ENCODE assay signal across 9 cellular contexts in the genomic region with DNA sequence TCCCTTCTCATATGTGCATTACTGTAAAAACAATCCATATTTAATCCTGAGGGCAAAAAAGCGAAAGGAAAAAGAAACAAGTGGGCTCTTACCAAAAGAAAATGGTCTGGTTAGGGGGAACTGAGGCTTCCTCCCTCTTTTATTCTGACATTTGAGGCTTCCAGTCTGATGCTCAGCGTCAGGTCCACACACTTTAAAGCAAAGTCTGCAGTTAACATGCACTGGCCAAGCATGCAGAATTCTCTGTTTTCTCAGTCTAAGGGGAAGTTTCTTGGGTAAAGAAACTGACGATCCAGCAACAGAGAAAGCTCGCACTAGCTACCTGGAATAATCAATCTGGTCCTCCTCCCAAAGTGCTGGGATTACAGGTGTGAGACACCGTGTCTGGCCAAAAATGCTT. TPM values are rescaled to one million over a fixed set of nuclear protein-coding genes. Genes with fewer than 3 reads are reported as not detected.
DNase-seq lines count a peak whose midpoint lies in the region; TF ChIP-seq lines count a peak whose summit lies in the region.
"Had no signal": no experiment of that assay in that cellular context is flagged by ENCODE, and none has a peak within 500 bp of the region (broad histone marks: within the 10 kb centered on the region; RNA-seq: fewer than 3 reads in every experiment).

No MANE protein-coding gene starts in this region.

- H3K4me3 ChIP-seq in foreskin fibroblast (ENCODE audit: low read depth in 1 of 2, low read length in 2 of 2) (peak overlapping the region; percentile 37 to 40), breast epithelium (no peak overlapping the region)
- H3K4me3 ChIP-seq: prostate gland had no signal

- H3K36me3 ChIP-seq in breast epithelium = no peaks in the 10 kb centered on the region
- H3K36me3 ChIP-seq: prostate gland had no signal

- no peak for TF ChIP-seq POLR2A in breast epithelium (IDR thresholded peaks at IDR 0.05)

- no peak for DNase-seq in activated T-cell treated with anti-CD3 and anti-CD28 coated beads, Interleukin-2, amount 50 U/mL, for 24 hours
- no peak for DNase-seq in activated T-cell treated with anti-CD3 and anti-CD28 coated beads, Interleukin-2, amount 50 U/mL, for 1 hour
- DNase-seq in NCI-H69 (lab: John Stamatoyannopoulos, UW) (peak; percentile 48), foreskin fibroblast (no peak), substantia nigra (lab: John Stamatoyannopoulos, UW) (no peak), AG08396 (ENCODE audit: low spot score) (no peak), breast epithelium (ENCODE audit: low spot score in 2 of 2) (no peak), hepatic stellate cell (ENCODE audit: low spot score) (no peak)

- H3K27ac ChIP-seq in substantia nigra (ENCODE audit: low read depth, low read length, poor library complexity, severe bottlenecking) = peak overlapping the region; percentile 57
- H3K27ac ChIP-seq in breast epithelium = no peak overlapping the region
- H3K27ac ChIP-seq: prostate gland had no signal

- no peaks in the 10 kb centered on the region for H3K9me3 Mint-ChIP-seq in activated T-cell treated with anti-CD3 and anti-CD28 coated beads, Interleukin-2, amount 50 U/mL, for 24 hours

- no peaks in the 10 kb centered on the region for H3K9me3 ChIP-seq in breast epithelium
- H3K9me3 ChIP-seq: prostate gland had no signal

- peaks cover 5% of the 10 kb centered on the region for H3K4me1 Mint-ChIP-seq in activated T-cell treated with anti-CD3 and anti-CD28 coated beads, Interleukin-2, amount 50 U/mL, for 24 hours (ENCODE audit: low read depth)

- intact Hi-C loops in breast epithelium (cut with DNase I; ENCODE audit: low total_unique reads) = no loop called here

- H3K4me3 Mint-ChIP-seq in activated T-cell treated with anti-CD3 and anti-CD28 coated beads, Interleukin-2, amount 50 U/mL, for 24 hours = peak overlapping the region; percentile 63

- H3K27ac Mint-ChIP-seq in activated T-cell treated with anti-CD3 and anti-CD28 coated beads, Interleukin-2, amount 50 U/mL, for 24 hours = no peak overlapping the region

- no peaks in the 10 kb centered on the region for H3K4me1 ChIP-seq in breast epithelium
- H3K4me1 ChIP-seq: prostate gland had no signal

- H3K27me3 Mint-ChIP-seq in activated T-cell treated with anti-CD3 and anti-CD28 coated beads, Interleukin-2, amount 50 U/mL, for 24 hours = peaks cover 11% of the 10 kb centered on the region

- no peaks in the 10 kb centered on the region for H3K27me3 ChIP-seq in breast epithelium

- TF ChIP-seq CTCF in foreskin fibroblast (IDR thresholded peaks at IDR 0.05; ENCODE audit: low read depth, low read length) = no peak
- no peak for TF ChIP-seq CTCF in breast epithelium (IDR thresholded peaks at IDR 0.05)

- H3K36me3 Mint-ChIP-seq in activated T-cell treated with anti-CD3 and anti-CD28 coated beads, Interleukin-2, amount 50 U/mL, for 24 hours (ENCODE audit: low read depth) = no peaks in the 10 kb centered on the region

RNA-seq across cellular contexts. Expression of a gene that starts 36.3 kb away (rescaled TPM):
- total RNA-seq in breast epithelium = 1 to 10 TPM in 2 of 3 donors, under 1 TPM in 1; 0.64 to 5.0 (median 3.9) TPM

Comparison
In these comparisons a context has a peak if more than half of its experiments do, and no peak if none do; other contexts are left out.
1. H3K4me3 ChIP-seq: peak in foreskin fibroblast (2 of 2); none in breast epithelium (0 of 3).